In genomic region chr15:37028609-37029287, GRCh38 we compare ENCODE assay signal across 1 cellular context.
TF ChIP-seq lines count a peak whose summit lies in the region.

No MANE protein-coding gene starts in this region.

TF ChIP-seq in SK-N-SH, 30 proteins besides CTCF, POLR2A, EP300 and RAD21 (continued from another document):
- no peak for TF ChIP-seq REST (IDR thresholded peaks at IDR 0.05; ENCODE audit: low read depth, low read length)
- no peak for TF ChIP-seq YY1 (IDR thresholded peaks at IDR 0.05; ENCODE audit: low read depth)
- TF ChIP-seq USF1 (IDR thresholded peaks at IDR 0.05; ENCODE audit: borderline replicate concordance, low read depth) = no peak
- no peak for TF ChIP-seq EZH2phosphoT487 (IDR thresholded peaks at IDR 0.05; ENCODE audit: borderline replicate concordance, low read depth)
- TF ChIP-seq TCF12 (IDR thresholded peaks at IDR 0.05) = peak; percentile 89
- TF ChIP-seq MAX (IDR thresholded peaks at IDR 0.05; ENCODE audit: low read depth) = no peak
- TF ChIP-seq RFX5 (IDR thresholded peaks at IDR 0.05; ENCODE audit: low read length) = no peak
- no peak for TF ChIP-seq RXRA (IDR thresholded peaks at IDR 0.05; ENCODE audit: borderline replicate concordance, low read depth)
- TF ChIP-seq USF2 (IDR thresholded peaks at IDR 0.05; ENCODE audit: borderline replicate concordance, low read depth, low read length) = no peak
- TF ChIP-seq RCOR1 (IDR thresholded peaks at IDR 0.05; ENCODE audit: low read length) = no peak
- no peak for TF ChIP-seq ELF1 (IDR thresholded peaks at IDR 0.05)
